In the genomic region with DNA sequence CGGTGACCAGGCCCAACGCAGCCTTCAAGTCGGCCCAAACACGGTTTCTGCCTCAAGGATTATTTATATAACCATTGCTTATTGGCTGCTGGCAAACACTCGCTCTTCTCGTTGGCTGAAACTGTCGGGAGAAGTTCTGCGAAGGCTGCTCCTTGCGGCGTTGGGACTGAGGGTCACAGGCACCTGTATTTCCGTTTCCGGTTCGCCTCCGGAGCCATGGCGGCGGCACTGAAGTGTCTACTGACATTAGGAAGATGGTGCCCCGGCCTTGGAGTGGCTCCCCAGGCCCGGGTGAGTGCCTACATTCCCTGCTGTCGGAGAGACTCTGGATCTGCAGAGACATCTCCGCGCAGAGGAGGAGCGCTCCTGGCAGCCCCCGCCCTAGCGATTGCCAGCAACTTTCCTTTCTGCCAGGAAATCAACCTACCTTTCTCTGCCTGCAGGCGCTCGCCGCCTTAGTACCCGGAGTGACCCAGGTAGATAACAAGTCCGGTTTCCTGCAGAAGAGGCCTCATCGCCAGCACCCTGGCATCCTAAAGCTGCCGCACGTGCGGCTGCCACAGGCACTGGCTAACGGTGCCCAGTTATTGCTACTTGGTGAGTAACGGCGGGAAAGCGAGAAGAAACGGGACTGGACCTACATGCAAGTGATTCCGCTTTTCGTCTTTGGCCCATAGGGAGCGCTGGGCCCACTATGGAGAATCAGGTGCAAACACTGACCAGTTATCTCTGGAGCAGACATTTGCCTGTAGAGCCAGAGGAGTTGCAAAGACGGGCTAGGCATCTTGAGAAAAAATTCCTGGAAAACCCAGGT, we compare ENCODE assay signal across 1 cellular context.
A peak's percentile ranks its signal among the peaks of the same experiment; 100 is the strongest.
TF ChIP-seq lines count a peak whose summit lies in the region.

TSS of gene METTL17 (plus strand) at position 194 of the 814 bp plus-strand sequence. CDS start at position 217, 23 bp downstream.

TF ChIP-seq in HepG2, 621 proteins besides CTCF, POLR2A, EP300 and RAD21 (continued from another document and continues in another):
- TF ChIP-seq, protein P1, sequence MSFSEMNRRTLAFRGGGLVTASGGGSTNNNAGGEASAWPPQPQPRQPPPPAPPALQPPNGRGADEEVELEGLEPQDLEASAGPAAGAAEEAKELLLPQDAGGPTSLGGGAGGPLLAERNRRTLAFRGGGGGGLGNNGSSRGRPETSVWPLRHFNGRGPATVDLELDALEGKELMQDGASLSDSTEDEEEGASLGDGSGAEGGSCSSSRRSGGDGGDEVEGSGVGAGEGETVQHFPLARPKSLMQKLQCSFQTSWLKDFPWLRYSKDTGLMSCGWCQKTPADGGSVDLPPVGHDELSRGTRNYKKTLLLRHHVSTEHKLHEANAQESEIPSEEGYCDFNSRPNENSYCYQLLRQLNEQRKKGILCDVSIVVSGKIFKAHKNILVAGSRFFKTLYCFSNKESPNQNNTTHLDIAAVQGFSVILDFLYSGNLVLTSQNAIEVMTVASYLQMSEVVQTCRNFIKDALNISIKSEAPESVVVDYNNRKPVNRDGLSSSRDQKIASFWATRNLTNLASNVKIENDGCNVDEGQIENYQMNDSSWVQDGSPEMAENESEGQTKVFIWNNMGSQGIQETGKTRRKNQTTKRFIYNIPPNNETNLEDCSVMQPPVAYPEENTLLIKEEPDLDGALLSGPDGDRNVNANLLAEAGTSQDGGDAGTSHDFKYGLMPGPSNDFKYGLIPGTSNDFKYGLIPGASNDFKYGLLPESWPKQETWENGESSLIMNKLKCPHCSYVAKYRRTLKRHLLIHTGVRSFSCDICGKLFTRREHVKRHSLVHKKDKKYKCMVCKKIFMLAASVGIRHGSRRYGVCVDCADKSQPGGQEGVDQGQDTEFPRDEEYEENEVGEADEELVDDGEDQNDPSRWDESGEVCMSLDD (CRISPR knock-in tag; IDR thresholded peaks at IDR 0.05; ENCODE audit: borderline replicate concordance) = no peak
- TF ChIP-seq ZBTB33 (CRISPR knock-in tag; IDR thresholded peaks at IDR 0.05) (no peak; the same call in 1 of the 2 replicates), ZNF777 (CRISPR knock-in tag; IDR thresholded peaks at IDR 0.05) (peak; percentile 31), MTF1 (CRISPR knock-in tag; IDR thresholded peaks at IDR 0.05) (no peak), ZNF501 (CRISPR knock-in tag; IDR thresholded peaks at IDR 0.05) (peak; percentile 98), NCOA2 (CRISPR knock-in tag; IDR thresholded peaks at IDR 0.05) (no peak), ZNF75D (CRISPR knock-in tag; IDR thresholded peaks at IDR 0.05; ENCODE audit: borderline replicate concordance) (no peak), ZNF281 (CRISPR knock-in tag; IDR thresholded peaks at IDR 0.05; ENCODE audit: borderline replicate concordance) (no peak), ZNF326 (CRISPR knock-in tag; IDR thresholded peaks at IDR 0.05; ENCODE audit: borderline replicate concordance) (no peak), ZNF230 (CRISPR knock-in tag; IDR thresholded peaks at IDR 0.05) (peak; percentile 61; the same call in 1 of the 2 replicates), ZNF343 (CRISPR knock-in tag; IDR thresholded peaks at IDR 0.05) (0 out of 2 replicates have a peak, but pooled peaks have one; percentile 42), THAP8 (CRISPR knock-in tag; IDR thresholded peaks at IDR 0.05; ENCODE audit: borderline replicate concordance) (no peak), ZNF274 (CRISPR knock-in tag; IDR thresholded peaks at IDR 0.05) (no peak; the same call in 1 of the 2 replicates), NFYB (CRISPR knock-in tag; IDR thresholded peaks at IDR 0.05) (peak; percentile 96), FOXK2 (IDR thresholded peaks at IDR 0.05) (no peak), ERF (CRISPR knock-in tag; IDR thresholded peaks at IDR 0.05) (peak; percentile 64), ZNF251 (CRISPR knock-in tag; IDR thresholded peaks at IDR 0.05) (no peak), PRPF4 (IDR thresholded peaks at IDR 0.05; ENCODE audit: low read depth, low read length, poor library complexity, severe bottlenecking) (no peak), ESRRA (CRISPR knock-in tag; IDR thresholded peaks at IDR 0.05; ENCODE audit: low read depth) (peak; percentile 35; the same call in 1 of the 2 replicates), ZNF772 (CRISPR knock-in tag; IDR thresholded peaks at IDR 0.05) (peak; percentile 94), SIX4 (CRISPR knock-in tag; IDR thresholded peaks at IDR 0.05) (no peak), SNAI1 (CRISPR knock-in tag; IDR thresholded peaks at IDR 0.05; ENCODE audit: borderline replicate concordance) (no peak), ZNF747 (CRISPR knock-in tag; IDR thresholded peaks at IDR 0.05; ENCODE audit: borderline replicate concordance) (peak; percentile 65; the same call in 1 of the 2 replicates), ZNF34 (CRISPR knock-in tag; IDR thresholded peaks at IDR 0.05; ENCODE audit: borderline replicate concordance) (no peak), KAT7 (CRISPR knock-in tag; IDR thresholded peaks at IDR 0.05; ENCODE audit: borderline replicate concordance) (no peak; the same call in 1 of the 2 replicates), IKZF5 (CRISPR knock-in tag; IDR thresholded peaks at IDR 0.05) (peak; percentile 81)
- TF ChIP-seq, protein P2, sequence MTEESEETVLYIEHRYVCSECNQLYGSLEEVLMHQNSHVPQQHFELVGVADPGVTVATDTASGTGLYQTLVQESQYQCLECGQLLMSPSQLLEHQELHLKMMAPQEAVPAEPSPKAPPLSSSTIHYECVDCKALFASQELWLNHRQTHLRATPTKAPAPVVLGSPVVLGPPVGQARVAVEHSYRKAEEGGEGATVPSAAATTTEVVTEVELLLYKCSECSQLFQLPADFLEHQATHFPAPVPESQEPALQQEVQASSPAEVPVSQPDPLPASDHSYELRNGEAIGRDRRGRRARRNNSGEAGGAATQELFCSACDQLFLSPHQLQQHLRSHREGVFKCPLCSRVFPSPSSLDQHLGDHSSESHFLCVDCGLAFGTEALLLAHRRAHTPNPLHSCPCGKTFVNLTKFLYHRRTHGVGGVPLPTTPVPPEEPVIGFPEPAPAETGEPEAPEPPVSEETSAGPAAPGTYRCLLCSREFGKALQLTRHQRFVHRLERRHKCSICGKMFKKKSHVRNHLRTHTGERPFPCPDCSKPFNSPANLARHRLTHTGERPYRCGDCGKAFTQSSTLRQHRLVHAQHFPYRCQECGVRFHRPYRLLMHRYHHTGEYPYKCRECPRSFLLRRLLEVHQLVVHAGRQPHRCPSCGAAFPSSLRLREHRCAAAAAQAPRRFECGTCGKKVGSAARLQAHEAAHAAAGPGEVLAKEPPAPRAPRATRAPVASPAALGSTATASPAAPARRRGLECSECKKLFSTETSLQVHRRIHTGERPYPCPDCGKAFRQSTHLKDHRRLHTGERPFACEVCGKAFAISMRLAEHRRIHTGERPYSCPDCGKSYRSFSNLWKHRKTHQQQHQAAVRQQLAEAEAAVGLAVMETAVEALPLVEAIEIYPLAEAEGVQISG (CRISPR knock-in tag; IDR thresholded peaks at IDR 0.05) = peak; percentile 94
- TF ChIP-seq, protein P3, sequence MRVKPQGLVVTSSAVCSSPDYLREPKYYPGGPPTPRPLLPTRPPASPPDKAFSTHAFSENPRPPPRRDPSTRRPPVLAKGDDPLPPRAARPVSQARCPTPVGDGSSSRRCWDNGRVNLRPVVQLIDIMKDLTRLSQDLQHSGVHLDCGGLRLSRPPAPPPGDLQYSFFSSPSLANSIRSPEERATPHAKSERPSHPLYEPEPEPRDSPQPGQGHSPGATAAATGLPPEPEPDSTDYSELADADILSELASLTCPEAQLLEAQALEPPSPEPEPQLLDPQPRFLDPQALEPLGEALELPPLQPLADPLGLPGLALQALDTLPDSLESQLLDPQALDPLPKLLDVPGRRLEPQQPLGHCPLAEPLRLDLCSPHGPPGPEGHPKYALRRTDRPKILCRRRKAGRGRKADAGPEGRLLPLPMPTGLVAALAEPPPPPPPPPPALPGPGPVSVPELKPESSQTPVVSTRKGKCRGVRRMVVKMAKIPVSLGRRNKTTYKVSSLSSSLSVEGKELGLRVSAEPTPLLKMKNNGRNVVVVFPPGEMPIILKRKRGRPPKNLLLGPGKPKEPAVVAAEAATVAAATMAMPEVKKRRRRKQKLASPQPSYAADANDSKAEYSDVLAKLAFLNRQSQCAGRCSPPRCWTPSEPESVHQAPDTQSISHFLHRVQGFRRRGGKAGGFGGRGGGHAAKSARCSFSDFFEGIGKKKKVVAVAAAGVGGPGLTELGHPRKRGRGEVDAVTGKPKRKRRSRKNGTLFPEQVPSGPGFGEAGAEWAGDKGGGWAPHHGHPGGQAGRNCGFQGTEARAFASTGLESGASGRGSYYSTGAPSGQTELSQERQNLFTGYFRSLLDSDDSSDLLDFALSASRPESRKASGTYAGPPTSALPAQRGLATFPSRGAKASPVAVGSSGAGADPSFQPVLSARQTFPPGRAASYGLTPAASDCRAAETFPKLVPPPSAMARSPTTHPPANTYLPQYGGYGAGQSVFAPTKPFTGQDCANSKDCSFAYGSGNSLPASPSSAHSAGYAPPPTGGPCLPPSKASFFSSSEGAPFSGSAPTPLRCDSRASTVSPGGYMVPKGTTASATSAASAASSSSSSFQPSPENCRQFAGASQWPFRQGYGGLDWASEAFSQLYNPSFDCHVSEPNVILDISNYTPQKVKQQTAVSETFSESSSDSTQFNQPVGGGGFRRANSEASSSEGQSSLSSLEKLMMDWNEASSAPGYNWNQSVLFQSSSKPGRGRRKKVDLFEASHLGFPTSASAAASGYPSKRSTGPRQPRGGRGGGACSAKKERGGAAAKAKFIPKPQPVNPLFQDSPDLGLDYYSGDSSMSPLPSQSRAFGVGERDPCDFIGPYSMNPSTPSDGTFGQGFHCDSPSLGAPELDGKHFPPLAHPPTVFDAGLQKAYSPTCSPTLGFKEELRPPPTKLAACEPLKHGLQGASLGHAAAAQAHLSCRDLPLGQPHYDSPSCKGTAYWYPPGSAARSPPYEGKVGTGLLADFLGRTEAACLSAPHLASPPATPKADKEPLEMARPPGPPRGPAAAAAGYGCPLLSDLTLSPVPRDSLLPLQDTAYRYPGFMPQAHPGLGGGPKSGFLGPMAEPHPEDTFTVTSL (CRISPR knock-in tag; IDR thresholded peaks at IDR 0.05; ENCODE audit: borderline replicate concordance) = no peak
- TF ChIP-seq, protein P4, sequence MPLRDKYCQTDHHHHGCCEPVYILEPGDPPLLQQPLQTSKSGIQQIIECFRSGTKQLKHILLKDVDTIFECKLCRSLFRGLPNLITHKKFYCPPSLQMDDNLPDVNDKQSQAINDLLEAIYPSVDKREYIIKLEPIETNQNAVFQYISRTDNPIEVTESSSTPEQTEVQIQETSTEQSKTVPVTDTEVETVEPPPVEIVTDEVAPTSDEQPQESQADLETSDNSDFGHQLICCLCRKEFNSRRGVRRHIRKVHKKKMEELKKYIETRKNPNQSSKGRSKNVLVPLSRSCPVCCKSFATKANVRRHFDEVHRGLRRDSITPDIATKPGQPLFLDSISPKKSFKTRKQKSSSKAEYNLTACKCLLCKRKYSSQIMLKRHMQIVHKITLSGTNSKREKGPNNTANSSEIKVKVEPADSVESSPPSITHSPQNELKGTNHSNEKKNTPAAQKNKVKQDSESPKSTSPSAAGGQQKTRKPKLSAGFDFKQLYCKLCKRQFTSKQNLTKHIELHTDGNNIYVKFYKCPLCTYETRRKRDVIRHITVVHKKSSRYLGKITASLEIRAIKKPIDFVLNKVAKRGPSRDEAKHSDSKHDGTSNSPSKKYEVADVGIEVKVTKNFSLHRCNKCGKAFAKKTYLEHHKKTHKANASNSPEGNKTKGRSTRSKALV (CRISPR knock-in tag; IDR thresholded peaks at IDR 0.05) = peak; percentile 62; the same call in 1 of the 2 replicates
